7 cellular contexts compared by ENCODE assay signal in the genomic region with DNA sequence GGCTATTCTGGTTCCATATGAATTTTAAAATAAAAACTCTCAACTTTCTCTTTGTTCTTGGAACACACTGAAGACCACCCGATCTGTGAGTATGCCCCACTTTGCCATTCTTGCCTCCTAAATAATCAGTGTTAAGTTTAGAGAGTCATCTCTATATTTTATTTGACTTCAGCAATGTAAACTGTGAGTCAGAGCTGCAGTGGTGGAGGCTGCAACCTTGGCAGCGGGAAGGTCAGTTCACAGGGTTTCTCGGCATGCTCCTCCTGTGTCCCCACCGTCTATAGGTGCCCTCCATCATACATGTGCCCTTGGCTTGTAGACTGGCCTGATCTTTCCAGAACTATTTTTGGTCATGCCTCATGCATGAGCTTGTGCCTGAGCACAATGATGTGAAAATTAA.
DNase-seq lines count a peak whose midpoint lies in the region; ATAC-seq, FAIRE-seq and TF ChIP-seq lines count a peak whose summit lies in the region.
"Not testable (repeated sequence)": the region's sequence is repeated elsewhere in the genome, so short reads cannot be mapped to it uniquely, and the experiment has no call there.

No MANE protein-coding gene starts in this region.

- not testable (repeated sequence) for H3K4me3 ChIP-seq in A549; IMR-90 (ENCODE audit: insufficient read depth, low read depth, low read length); PC-3 (ENCODE audit: low read length); right atrium auricular region; HepG2 (replicated peaks in 1 of 3; ENCODE audit: insufficient read depth in 1 of 3, low read depth in 2 of 3, low read length in 3 of 3)

- not testable (repeated sequence) for H2AK9ac ChIP-seq in IMR-90 (replicated peaks; ENCODE audit: low read depth, low read length, poor library complexity)

- H3K4ac ChIP-seq in IMR-90 (ENCODE audit: low read depth, low read length), result not testable (repeated sequence)

- not testable (repeated sequence) for H3K27ac Mint-ChIP-seq in osteocyte (ENCODE audit: unreplicated experiment)

- not testable (repeated sequence) for H2AK5ac ChIP-seq in IMR-90 (ENCODE audit: low read depth, low read length)

- not testable (repeated sequence) for H2BK15ac ChIP-seq in IMR-90 (ENCODE audit: low read depth, low read length)

- H3K9me3 ChIP-seq in A549; IMR-90 (ENCODE audit: control insufficient read depth, insufficient read depth, low read length); PC-3 (ENCODE audit: low read length); right atrium auricular region; HepG2 (ENCODE audit: low read length): not testable (repeated sequence)

- H3K14ac ChIP-seq in IMR-90 (replicated peaks; ENCODE audit: low read depth, low read length), result not testable (repeated sequence)

- H3K56ac ChIP-seq in IMR-90 (ENCODE audit: extremely low read depth, insufficient read depth, low read length), result not testable (repeated sequence)

- H2BK20ac ChIP-seq in IMR-90 (ENCODE audit: low read depth, low read length), result not testable (repeated sequence)

- not testable (repeated sequence) for BruUV-seq in IMR-90 (replicated peaks; lab: Mats Ljungman, UMichigan); PC-3 (replicated peaks; lab: Mats Ljungman, UMichigan); HepG2 (replicated peaks; lab: Mats Ljungman, UMichigan)

- WGBS in A549 (ENCODE audit: missing lambda C conversion rate), result 12% methylated on average over 4 of the region's 4 CpGs
- no CpG with 5 or more reads among the region's 4 CpGs for WGBS in IMR-90 (ENCODE audit: extremely low coverage in 2 of 2, insufficient read length in 1 of 2), 2 experiments
- 13% methylated on average over 4 of the region's 4 CpGs for WGBS in HepG2 (ENCODE audit: low lambda C conversion rate)

- CTCF ChIA-PET in A549 (lab: Yijun Ruan, JAX), result interaction anchor here (1.4 to 6.4 kb wide), 8 partner anchors 9 to 318 kb away, joined by 3 to 40 read pairs (median 6); no protein-coding TSS in a partner anchor
- CTCF ChIA-PET in IMR-90 (lab: Yijun Ruan, JAX); PC-3 (lab: Charles Lee); HepG2 (lab: Yijun Ruan, JAX; ENCODE audit: low intra/inter-chr PET ratio, low total read pairs): not testable (repeated sequence)

- H3K36me3 Mint-ChIP-seq in osteocyte (ENCODE audit: unreplicated experiment), result not testable (repeated sequence)

- not testable (repeated sequence) for H3K27me3 ChIP-seq in IMR-90 (ENCODE audit: control insufficient read depth, insufficient read depth, low read length); PC-3 (ENCODE audit: low read length); right atrium auricular region; HepG2 (ENCODE audit: control insufficient read depth in 1 of 2, insufficient read depth in 2 of 2, low read length in 2 of 2)

- not testable (repeated sequence) for H4K91ac ChIP-seq in IMR-90 (ENCODE audit: insufficient read depth, low read depth, low read length)

- not testable (repeated sequence) for H4K5ac ChIP-seq in IMR-90 (ENCODE audit: low read depth, low read length)

- not testable (repeated sequence) for H3K18ac ChIP-seq in IMR-90 (ENCODE audit: low read depth, low read length)

- not testable (repeated sequence) for TF ChIP-seq EP300 in A549 (IDR thresholded peaks at IDR 0.05); HepG2 (IDR thresholded peaks at IDR 0.05; ENCODE audit: low read depth in 2 of 2, low read length in 2 of 2); HepG2 (CRISPR knock-in tag; IDR thresholded peaks at IDR 0.05; ENCODE audit: borderline replicate concordance)

- H3K79me2 ChIP-seq in PC-3 (ENCODE audit: low read length); HepG2 (ENCODE audit: insufficient read depth, low read length): not testable (repeated sequence)

- not testable (repeated sequence) for TF ChIP-seq RAD21 in A549 (conservative IDR thresholded peaks at IDR 0.05 in 1 of 2, IDR thresholded peaks at IDR 0.05 in 1 of 2); IMR-90 (IDR thresholded peaks at IDR 0.05; ENCODE audit: low read length); HepG2 (CRISPR knock-in tag; IDR thresholded peaks at IDR 0.05)

- not testable (repeated sequence) for H3K4me1 Mint-ChIP-seq in osteocyte (ENCODE audit: unreplicated experiment)

- H2BK5ac ChIP-seq in IMR-90 (ENCODE audit: low read depth, low read length, poor library complexity, severe bottlenecking), result not testable (repeated sequence)

- H3K9me1 ChIP-seq in IMR-90 (ENCODE audit: insufficient read depth, low read length), result not testable (repeated sequence)

- H2AFZ ChIP-seq in IMR-90 (replicated peaks; ENCODE audit: low read length, poor library complexity); PC-3 (ENCODE audit: low read length); HepG2 (ENCODE audit: low read length): not testable (repeated sequence)

- intact Hi-C loops in IMR-90 (cut with micrococcal nuclease), result loop anchor here (5.0 kb wide), 1 partner anchor 125 kb away; no protein-coding TSS in a partner anchor
- intact Hi-C loops in PC-3 (cut with micrococcal nuclease); HepG2 (cut with micrococcal nuclease; ENCODE audit: unreplicated experiment): not testable (repeated sequence)

- H4K20me1 ChIP-seq in IMR-90 (ENCODE audit: insufficient read depth, low read length); PC-3 (ENCODE audit: low read length); HepG2 (ENCODE audit: insufficient read depth, low read length): not testable (repeated sequence)

- not testable (repeated sequence) for TF ChIP-seq CTCF in A549 (IDR thresholded peaks at IDR 0.05); IMR-90 (conservative IDR thresholded peaks at IDR 0.05; ENCODE audit: low read depth, low read length); PC-3 (conservative IDR thresholded peaks at IDR 0.05; ENCODE audit: low read depth, low read length); right atrium auricular region (IDR thresholded peaks at IDR 0.05); HepG2 (CRISPR knock-in tag; IDR thresholded peaks at IDR 0.05); osteocyte (IDR thresholded peaks at IDR 0.05)

- POLR2A ChIA-PET in A549 (lab: Yijun Ruan, JAX); IMR-90 (lab: Charles Lee; ENCODE audit: unreplicated experiment); PC-3 (lab: Charles Lee; ENCODE audit: unreplicated experiment); HepG2 (lab: Yijun Ruan, JAX): not testable (repeated sequence)

- H3K9me2 ChIP-seq in PC-3 (replicated peaks; ENCODE audit: low read length), result not testable (repeated sequence)

- not testable (repeated sequence) for H3F3A ChIP-seq in PC-3 (ENCODE audit: low read length, unreplicated experiment)

- H3K79me1 ChIP-seq in IMR-90 (ENCODE audit: low read depth in 1 of 2, low read length in 2 of 2), result not testable (repeated sequence)

- dilution Hi-C loops in IMR-90 (cut with HindIII; ENCODE audit: low sequenced_read_pairs, unreplicated experiment), result not testable (repeated sequence)

- not testable (repeated sequence) for H3K4me3 Mint-ChIP-seq in osteocyte (ENCODE audit: unreplicated experiment)

- peaks cover 10% of the 10 kb centered on the region for H3K27me3 Mint-ChIP-seq in osteocyte (ENCODE audit: unreplicated experiment)

- FAIRE-seq in A549 (lab: Jason Lieb, UNC), result peak; percentile 78
- FAIRE-seq in HTR-8/SVneo (lab: Jason Lieb, UNC), result peak; percentile 90
- not testable (repeated sequence) for FAIRE-seq in HepG2 (lab: Jason Lieb, UNC)

- not testable (repeated sequence) for H3K9ac ChIP-seq in IMR-90 (ENCODE audit: low read depth, low read length); PC-3 (ENCODE audit: low read length); HepG2 (ENCODE audit: insufficient read depth, low read depth, low read length)

- H3K27ac ChIP-seq in A549; IMR-90 (ENCODE audit: insufficient read depth, low read length); PC-3 (ENCODE audit: low read length); right atrium auricular region; HepG2 (ENCODE audit: extremely low read length, insufficient read depth, low read length): not testable (repeated sequence)

- in situ Hi-C loops in IMR-90 (cut with MboI; ENCODE audit: low sequenced_read_pairs); HepG2 (cut with HindIII; ENCODE audit: extremely low pct_ligation_motif_present, low pct_unique_long_range_greater_than_20kb): not testable (repeated sequence)

- not testable (repeated sequence) for H3K9me3 Mint-ChIP-seq in osteocyte (ENCODE audit: unreplicated experiment)

- not testable (repeated sequence) for H3K36me3 ChIP-seq in IMR-90 (ENCODE audit: control insufficient read depth, insufficient read depth, low read length); PC-3 (ENCODE audit: low read depth, low read length); right atrium auricular region; HepG2 (replicated peaks in 1 of 2; ENCODE audit: control insufficient read depth in 1 of 2, insufficient read depth in 2 of 2, low read length in 2 of 2)

- ATAC-seq in A549 (peak in 1 of 2 experiments; percentile 43; a peak in 1 of 6 replicates), IMR-90 (ENCODE audit: low read depth) (0 out of 2 replicates have a peak, but pooled peaks have one; percentile 24), PC-3 (peak; percentile 76)
- ATAC-seq in HepG2, result not testable (repeated sequence)

- DNase-seq in A549 (ENCODE audit: low read depth in 1 of 2, low spot score in 1 of 2); HTR-8/SVneo (ENCODE audit: insufficient read length, low spot score); IMR-90; HepG2 (ENCODE audit: low spot score): not testable (repeated sequence)
- peak; percentile 54 for DNase-seq in PC-3
- DNase-seq in right atrium auricular region (ENCODE audit: low spot score), result peak; percentile 26
- peak; percentile 23 for DNase-seq in osteocyte (ENCODE audit: extremely low spot score, unreplicated experiment)

- not testable (repeated sequence) for H4K8ac ChIP-seq in IMR-90 (ENCODE audit: low read depth in 2 of 2, low read length in 2 of 2)

- TF ChIP-seq POLR2A in A549 (IDR thresholded peaks at IDR 0.05; ENCODE audit: low read length); IMR-90 (IDR thresholded peaks at IDR 0.05; ENCODE audit: low read depth, low read length); HepG2 (IDR thresholded peaks at IDR 0.05; ENCODE audit: insufficient read depth in 1 of 2, low read depth in 2 of 2, low read length in 2 of 2): not testable (repeated sequence)

- not testable (repeated sequence) for H3K4me1 ChIP-seq in A549; IMR-90 (ENCODE audit: control insufficient read depth, insufficient read depth, low read length); PC-3 (ENCODE audit: insufficient read depth, low read length); right atrium auricular region; HepG2 (ENCODE audit: insufficient read depth, low read length)

- H3K4me2 ChIP-seq in A549; IMR-90 (ENCODE audit: low read depth, low read length); PC-3 (ENCODE audit: low read length); HepG2 (ENCODE audit: low read depth, low read length): not testable (repeated sequence)

- not testable (repeated sequence) for H2BK120ac ChIP-seq in IMR-90 (ENCODE audit: low read depth, low read length)

- not testable (repeated sequence) for H3K23ac ChIP-seq in IMR-90 (ENCODE audit: low read depth, low read length)
